14 cellular contexts compared by ENCODE assay signal in genomic region chr6:149551920-149552319, GRCh38. TPM values are rescaled to one million over a fixed set of nuclear protein-coding genes. Genes with fewer than 3 reads are reported as not detected.
DNase-seq lines count a peak whose midpoint lies in the region; ATAC-seq and TF ChIP-seq lines count a peak whose summit lies in the region.
"Had no signal": no experiment of that assay in that cellular context is flagged by ENCODE, and none has a peak within 500 bp of the region (broad histone marks: within the 10 kb centered on the region; RNA-seq: fewer than 3 reads in every experiment).

No MANE protein-coding gene starts in this region.

- no peak overlapping the region for H3K14ac ChIP-seq in neuronal stem cell (ENCODE audit: low read length)

- CTCF ChIA-PET in SK-N-SH (lab: Yijun Ruan, JAX): interaction anchor here (0.7 to 2.3 kb wide), 4 partner anchors 9 to 35 kb away, joined by 3 to 11 read pairs (median 7); partner anchors contain the start of gene GINM1

- H2BK120ac ChIP-seq in neuronal stem cell (ENCODE audit: low read depth, low read length): no peak overlapping the region

- no peak overlapping the region for H3K27ac ChIP-seq in SK-N-SH (ENCODE audit: low read depth in 2 of 2, low read length in 1 of 2)
- no peak overlapping the region for H3K27ac ChIP-seq in Karpas-422 (ENCODE audit: low read length)
- peak overlapping the region; percentile 78 for H3K27ac ChIP-seq in cingulate gyrus (ENCODE audit: low read depth, low read length)
- no peak overlapping the region for H3K27ac ChIP-seq in neuronal stem cell (replicated peaks; ENCODE audit: low read length)
- H3K27ac ChIP-seq: 22Rv1, HL-60 had no signal

- H3K9ac ChIP-seq in SK-N-SH: no peak overlapping the region
- 0 out of 2 replicates have a peak overlapping the region, but pooled peaks have one; percentile 26 for H3K9ac ChIP-seq in Karpas-422 (ENCODE audit: low read length)
- peak overlapping the region; percentile 22 for H3K9ac ChIP-seq in neuronal stem cell (ENCODE audit: low read depth, low read length, poor library complexity)

- H4K20me1 ChIP-seq in SK-N-SH (ENCODE audit: insufficient read depth) (no peaks in the 10 kb centered on the region), Karpas-422 (ENCODE audit: insufficient read depth, low read depth, low read length) (no peaks in the 10 kb centered on the region)

- H3K9me2 ChIP-seq in SK-N-SH: no peaks in the 10 kb centered on the region
- H3K9me2 ChIP-seq in Karpas-422 (replicated peaks; ENCODE audit: insufficient read depth, low read length): no peaks in the 10 kb centered on the region

- no peak overlapping the region for H3K23ac ChIP-seq in neuronal stem cell (ENCODE audit: low read depth, low read length, poor library complexity)

- H2BK15ac ChIP-seq in neuronal stem cell (ENCODE audit: low read length): no peak overlapping the region

- H3K9me3 ChIP-seq in SK-N-SH (no peaks in the 10 kb centered on the region), Karpas-422 (ENCODE audit: low read length) (no peaks in the 10 kb centered on the region), neuronal stem cell (replicated peaks in 1 of 2; ENCODE audit: control insufficient read depth in 2 of 2, insufficient read depth in 1 of 2, low read depth in 1 of 2, low read length in 2 of 2) (no peaks in the 10 kb centered on the region)

- H3F3A ChIP-seq in SK-N-SH (replicated peaks; ENCODE audit: insufficient read depth): no peaks in the 10 kb centered on the region

- no peak for ATAC-seq in SK-N-SH treated with all-trans-retinoic acid at 6 μM for 48 hours
- ATAC-seq: HCT116 had no signal

- no peak overlapping the region for H3K4me3 ChIP-seq in SK-N-SH (ENCODE audit: low read depth in 2 of 2, low read length in 1 of 2)
- no peak overlapping the region for H3K4me3 ChIP-seq in Karpas-422 (ENCODE audit: low read length)
- peak overlapping the region in 1 of 2 donors; percentile 2 for H3K4me3 ChIP-seq in neuronal stem cell (ENCODE audit: low read length in 2 of 2)

- no peak overlapping the region for H3K18ac ChIP-seq in neuronal stem cell (ENCODE audit: low read length)

- H4K91ac ChIP-seq in neuronal stem cell (ENCODE audit: low read depth, low read length, poor library complexity): no peak overlapping the region

- H3K79me2 ChIP-seq in SK-N-SH (ENCODE audit: insufficient read depth): no peaks in the 10 kb centered on the region
- no peaks in the 10 kb centered on the region for H3K79me2 ChIP-seq in Karpas-422 (ENCODE audit: low read length)

- WGBS in SK-N-SH (ENCODE audit: low lambda C conversion rate): 20% methylated on average over 1 of the region's 5 CpGs
- no CpG with 5 or more reads among the region's 5 CpGs for WGBS in neuronal stem cell (ENCODE audit: extremely low coverage in 2 of 2, insufficient read length in 2 of 2, insufficient replicate concordance in 1 of 2), 2 donors

- TF ChIP-seq CTCF in SK-N-SH (IDR thresholded peaks at IDR 0.05): no peak

- H3K4ac ChIP-seq in neuronal stem cell (ENCODE audit: low read length): no peak overlapping the region

- H3K79me1 ChIP-seq in neuronal stem cell (ENCODE audit: low read depth, low read length): no peaks in the 10 kb centered on the region

- H2BK12ac ChIP-seq in neuronal stem cell (ENCODE audit: low read length): no peak overlapping the region

- H2AFZ ChIP-seq in SK-N-SH (ENCODE audit: low read depth) (peak overlapping the region; percentile 24; the same call in 1 of the 2 replicates), Karpas-422 (ENCODE audit: low read length) (peak overlapping the region; percentile 24; the same call in 1 of the 2 replicates), neuronal stem cell (ENCODE audit: low read length) (peak overlapping the region; percentile 86)

- DNase-seq in SK-N-SH (no peak), Karpas-422 (no peak), neuronal stem cell (ENCODE audit: low spot score) (no peak), hippocampal formation (lab: John Stamatoyannopoulos, UW) (no peak), NCI-H2081 treated with DMSO at 0.1 percent for 48 hours (lab: John Stamatoyannopoulos, UW) (no peak), NAMALWA (ENCODE audit: low spot score) (no peak)
- DNase-seq: CD4-positive, CD25-positive, alpha-beta regulatory T cell; DMS53; GF-D8 had no signal

- H3K36me3 ChIP-seq in SK-N-SH (replicated peaks in 1 of 2; ENCODE audit: control insufficient read depth in 1 of 2, insufficient read depth in 2 of 2, low read length in 1 of 2) (no peaks in the 10 kb centered on the region), Karpas-422 (ENCODE audit: insufficient read depth, low read length) (no peaks in the 10 kb centered on the region), neuronal stem cell (replicated peaks in 1 of 2; ENCODE audit: control insufficient read depth in 2 of 2, insufficient read depth in 2 of 2, low read length in 2 of 2) (no peaks in the 10 kb centered on the region)

- H4K8ac ChIP-seq in neuronal stem cell (ENCODE audit: low read depth, low read length): no peak overlapping the region

- TF ChIP-seq RAD21 in SK-N-SH (IDR thresholded peaks at IDR 0.05; ENCODE audit: low read length): no peak

- no peaks in the 10 kb centered on the region for H3K27me3 ChIP-seq in SK-N-SH (ENCODE audit: insufficient read depth)
- no peaks in the 10 kb centered on the region for H3K27me3 ChIP-seq in Karpas-422 (ENCODE audit: low read length)
- peaks cover 0 to 33% (median 0%) of the 10 kb centered on the region in 3 experiments for H3K27me3 ChIP-seq in neuronal stem cell (ENCODE audit: control insufficient read depth in 3 of 3, insufficient read depth in 3 of 3, low read depth in 1 of 3, low read length in 3 of 3)

- no peak overlapping the region for H2BK5ac ChIP-seq in neuronal stem cell (ENCODE audit: low read length)

- no peak overlapping the region for H2AK5ac ChIP-seq in neuronal stem cell (ENCODE audit: low read depth, low read length)

- no peaks in the 10 kb centered on the region for H3K4me1 ChIP-seq in SK-N-SH (ENCODE audit: control insufficient read depth in 1 of 2, insufficient read depth in 2 of 2, low read depth in 1 of 2, low read length in 1 of 2)
- H3K4me1 ChIP-seq in Karpas-422 (ENCODE audit: low read length): no peaks in the 10 kb centered on the region
- H3K4me1 ChIP-seq in neuronal stem cell (ENCODE audit: control insufficient read depth in 2 of 2, insufficient read depth in 1 of 2, low read depth in 1 of 2, low read length in 2 of 2): no peaks in the 10 kb centered on the region

- no peak overlapping the region for H3K4me2 ChIP-seq in SK-N-SH
- H3K4me2 ChIP-seq in Karpas-422 (ENCODE audit: low read depth, low read length, poor library complexity, severe bottlenecking): no peak overlapping the region
- H3K4me2 ChIP-seq in neuronal stem cell (ENCODE audit: insufficient read depth, low read length, poor library complexity, severe bottlenecking): no peak overlapping the region

- POLR2A ChIA-PET in SK-N-SH (lab: Yijun Ruan, JAX): no interaction called here

- no peak for TF ChIP-seq EP300 in SK-N-SH (IDR thresholded peaks at IDR 0.05; ENCODE audit: borderline replicate concordance in 1 of 2, low read depth in 1 of 2, low read length in 1 of 2)

TF ChIP-seq in SK-N-SH, 30 proteins besides CTCF, POLR2A, EP300 and RAD21 (continues in another document):
- TF ChIP-seq USF2 (IDR thresholded peaks at IDR 0.05; ENCODE audit: borderline replicate concordance, low read depth, low read length) (no peak), TCF12 (IDR thresholded peaks at IDR 0.05) (no peak), ELF1 (IDR thresholded peaks at IDR 0.05) (no peak), FOXJ3 (CRISPR knock-in tag; IDR thresholded peaks at IDR 0.05) (no peak)

TF ChIP-seq in SK-N-SH treated with all-trans-retinoic acid at 6 μM for 48 hours, 23 proteins besides CTCF, POLR2A, EP300 and RAD21 (continues in another document):
- TF ChIP-seq TSHZ2 (CRISPR knock-in tag; IDR thresholded peaks at IDR 0.05): no peak

RNA-seq across cellular contexts. Expression of gene PPIL4, which starts 6.1 kb away (rescaled TPM):
- polyA plus RNA-seq in SK-N-SH (2012; rRNA removed): 3.3 and 3.9 TPM in 2 replicates
- polyA plus RNA-seq in SK-N-SH (2012; cell fraction: cytosol; rRNA removed): 6.7 and 9.8 TPM in 2 replicates
- polyA plus RNA-seq in SK-N-SH (2012; cell fraction: nucleus; rRNA removed): 2.4 and 4.8 TPM in 2 replicates
- 14.2 and 25.0 TPM in 2 replicates for total RNA-seq in Karpas-422 (2014; rRNA removed; shearing (Covaris generic); ENCODE audit: low replicate concordance)
- polyA plus RNA-seq in neuronal stem cell (2013, experiment 1 of 2): 42.6 TPM
- 43.9 TPM for polyA plus RNA-seq in neuronal stem cell (2013, experiment 2 of 2)

RNA-seq across cellular contexts. Expression of gene GINM1, which starts 14.3 kb away (rescaled TPM):
- 24.4 and 27.8 TPM in 2 replicates for polyA plus RNA-seq in SK-N-SH (2012; rRNA removed)
- polyA plus RNA-seq in SK-N-SH (2012; cell fraction: cytosol; rRNA removed): 34.5 and 41.4 TPM in 2 replicates
- polyA plus RNA-seq in SK-N-SH (2012; cell fraction: nucleus; rRNA removed): 8.5 and 12.2 TPM in 2 replicates
- 14.1 and 21.7 TPM in 2 replicates for total RNA-seq in Karpas-422 (2014; rRNA removed; shearing (Covaris generic); ENCODE audit: low replicate concordance)
- 26.0 TPM for polyA plus RNA-seq in neuronal stem cell (2013, experiment 1 of 2)
- 26.8 TPM for polyA plus RNA-seq in neuronal stem cell (2013, experiment 2 of 2)

Comparison
In these comparisons a context has a peak if more than half of its experiments do, and no peak if none do; other contexts are left out.
1. H2AFZ ChIP-seq: peak in every context shown above with its lines; median percentile 86 in neuronal stem cell; 24 in SK-N-SH; 24 in Karpas-422.